In the genomic region with DNA sequence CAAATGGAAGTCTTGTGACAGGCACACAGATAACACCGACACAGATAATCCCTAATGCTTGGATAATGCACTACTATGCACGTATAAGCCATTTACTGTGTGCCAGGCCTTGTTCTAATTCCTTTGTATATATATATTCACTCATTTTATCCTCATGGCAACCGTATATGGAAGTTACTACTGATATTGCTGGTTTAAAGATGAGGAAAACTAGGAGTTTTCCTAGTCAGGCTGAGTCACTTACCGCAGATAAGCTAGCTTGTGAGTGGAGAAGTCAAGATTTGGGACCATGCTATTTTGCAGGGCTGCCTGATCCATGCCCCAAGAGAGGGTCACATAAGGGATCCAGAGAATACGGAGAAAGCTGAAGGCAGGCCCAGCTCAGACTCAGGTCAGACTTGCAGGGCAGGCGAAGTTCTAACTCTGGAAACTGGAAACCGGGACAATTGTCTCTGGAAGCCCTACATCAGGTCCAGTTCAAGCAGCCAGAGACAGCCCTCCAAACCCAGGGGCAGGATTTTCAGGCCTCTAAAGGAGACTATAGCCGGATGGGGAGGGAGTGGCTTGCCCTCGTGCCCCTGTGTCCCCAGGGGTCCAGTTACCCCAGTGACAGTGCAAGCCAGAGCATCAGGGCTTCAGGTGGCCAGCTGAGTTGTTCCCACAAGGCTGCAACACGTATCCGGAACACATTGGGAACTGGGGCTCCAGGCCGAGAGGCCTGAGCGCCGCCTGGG, we compare ENCODE assay signal across 12 cellular contexts.
DNase-seq lines count a peak whose midpoint lies in the region; ATAC-seq and TF ChIP-seq lines count a peak whose summit lies in the region.
"Had no signal": no experiment of that assay in that cellular context is flagged by ENCODE, and none has a peak within 500 bp of the region (broad histone marks: within the 10 kb centered on the region; RNA-seq: fewer than 3 reads in every experiment).

No MANE protein-coding gene starts in this region.

- peak; percentile 19 for ATAC-seq in GM18511 (IDR thresholded peaks at IDR 0.05; ENCODE audit: unreplicated experiment)
- ATAC-seq in HCT116, result no peak
- ATAC-seq in HG03280 (IDR thresholded peaks at IDR 0.05; ENCODE audit: unreplicated experiment), result no peak

- intact Hi-C loops in HCT116 (cut with micrococcal nuclease), result loop anchor here (2.0 kb wide), 1 partner anchor 963 kb away; no protein-coding TSS in a partner anchor

- H2AFZ ChIP-seq in HCT116 (ENCODE audit: low read depth, low read length, poor library complexity, severe bottlenecking) (peak overlapping the region; percentile 67), neural progenitor cell (replicated peaks) (peak overlapping the region; percentile 71)

- H3K36me3 Mint-ChIP-seq in neural progenitor cell, result no peaks in the 10 kb centered on the region

- no peak overlapping the region for H3K4me3 ChIP-seq in HCT116 (replicated peaks in 1 of 2; ENCODE audit: low read depth in 1 of 2, low read length in 2 of 2)
- no peak overlapping the region for H3K4me3 ChIP-seq in neural progenitor cell

- H3F3A ChIP-seq in neural progenitor cell (ENCODE audit: low read depth), result peaks cover 11% of the 10 kb centered on the region

- H3K4me1 Mint-ChIP-seq in neural progenitor cell, result peaks cover 33% of the 10 kb centered on the region
- H3K4me1 Mint-ChIP-seq: activated CD4-positive, alpha-beta T cell treated with anti-CD3 and anti-CD28 coated beads, Interleukin-2, amount 10 ng/mL, durations not matched to agents 24 days and 14 days had no signal

- peaks cover 8% of the 10 kb centered on the region; the same call in 1 of the 2 replicates for H3K27me3 ChIP-seq in HCT116 (ENCODE audit: insufficient read depth, low read length)
- no peaks in the 10 kb centered on the region for H3K27me3 ChIP-seq in neural progenitor cell
- H3K27me3 ChIP-seq: brain microvascular endothelial cell had no signal

- H3K27ac ChIP-seq in HCT116 (ENCODE audit: low read depth, low read length) (no peak overlapping the region), VCaP (peak overlapping the region; percentile 80), neural progenitor cell (no peak overlapping the region)

- no peak for TF ChIP-seq POLR2A in HCT116 (IDR thresholded peaks at IDR 0.05; ENCODE audit: borderline replicate concordance, extremely low read depth, insufficient read depth, insufficient read length)

- H3K27me3 Mint-ChIP-seq in neural progenitor cell (ENCODE audit: insufficient read depth, low read depth), result peaks cover 4% of the 10 kb centered on the region

- H3K4me1 ChIP-seq in HCT116 (ENCODE audit: control insufficient read depth in 1 of 2, insufficient read depth in 2 of 2, low read length in 2 of 2) (peaks cover 5 to 11% of the 10 kb centered on the region in 2 experiments; a peak in 3 of 4 replicates), neural progenitor cell (peaks cover 30% of the 10 kb centered on the region)

- H3K9me3 Mint-ChIP-seq in neural progenitor cell, result no peaks in the 10 kb centered on the region
- H3K9me3 Mint-ChIP-seq: activated CD4-positive, alpha-beta T cell treated with anti-CD3 and anti-CD28 coated beads, Interleukin-2, amount 10 ng/mL, durations not matched to agents 24 days and 14 days had no signal

- no peaks in the 10 kb centered on the region for H3K36me3 ChIP-seq in HCT116 (ENCODE audit: control insufficient read depth in 1 of 2, insufficient read depth in 2 of 2, low read length in 2 of 2)
- no peaks in the 10 kb centered on the region for H3K36me3 ChIP-seq in neural progenitor cell
- H3K36me3 ChIP-seq: brain microvascular endothelial cell, sigmoid colon, thoracic aorta had no signal

- no peaks in the 10 kb centered on the region for H3K9me3 ChIP-seq in HCT116 (ENCODE audit: control insufficient read depth in 1 of 2, insufficient read depth in 1 of 2, low read depth in 1 of 2, low read length in 2 of 2)
- no peaks in the 10 kb centered on the region for H3K9me3 ChIP-seq in neural progenitor cell (ENCODE audit: low read depth)
- H3K9me3 ChIP-seq: sigmoid colon, thoracic aorta had no signal

- RAD21 ChIA-PET in HCT116 (lab: Charles Lee; ENCODE audit: low non-redundant PET in 1 of 2, low total read pairs in 2 of 2, uncharacterized antibody in 2 of 2, unreplicated experiment in 2 of 2), result no interaction called here

- no peaks in the 10 kb centered on the region for H3K9me2 ChIP-seq in HCT116 (ENCODE audit: insufficient read depth)

- H3K9ac ChIP-seq in HCT116 (ENCODE audit: low read length) (no peak overlapping the region), neural progenitor cell (no peak overlapping the region)

- CTCF ChIA-PET in HCT116 (lab: Charles Lee), result interaction anchor here (0.6 to 2.0 kb wide), 7 partner anchors 18 to 964 kb away, joined by 3 to 8 read pairs (median 3); no protein-coding TSS in a partner anchor

- peak overlapping the region; percentile 70 for H3K4me2 ChIP-seq in HCT116 (ENCODE audit: low read length)
- H3K4me2 ChIP-seq in neural progenitor cell, result no peak overlapping the region

- peak overlapping the region; percentile 52 for H3K4me3 Mint-ChIP-seq in neural progenitor cell
- H3K4me3 Mint-ChIP-seq: activated CD4-positive, alpha-beta T cell treated with anti-CD3 and anti-CD28 coated beads, Interleukin-2, amount 10 ng/mL, durations not matched to agents 24 days and 14 days had no signal

- H3K79me2 ChIP-seq in HCT116 (ENCODE audit: insufficient read depth, low read length), result no peaks in the 10 kb centered on the region
- H3K79me2 ChIP-seq in neural progenitor cell (ENCODE audit: low read depth), result no peaks in the 10 kb centered on the region

- BruUV-seq in HCT116 (replicated peaks; lab: Mats Ljungman, UMichigan), result no TSS peak

- TF ChIP-seq CTCF in HCT116 (IDR thresholded peaks at IDR 0.05 in 2 of 3, conservative IDR thresholded peaks at IDR 0.05 in 1 of 3; ENCODE audit: borderline replicate concordance in 1 of 3, insufficient read depth in 1 of 3, low read depth in 2 of 3, low read length in 2 of 3), result no peak
- TF ChIP-seq CTCF in VCaP (conservative IDR thresholded peaks at IDR 0.05), result no peak
- no peak for TF ChIP-seq CTCF in neural progenitor cell (IDR thresholded peaks at IDR 0.05)

- no peak for TF ChIP-seq RAD21 in HCT116 (IDR thresholded peaks at IDR 0.05; ENCODE audit: low read depth)

- POLR2A ChIA-PET in HCT116 (lab: Charles Lee), result no interaction called here

- peak overlapping the region; percentile 87 for H3K27ac Mint-ChIP-seq in neural progenitor cell
- H3K27ac Mint-ChIP-seq: activated CD4-positive, alpha-beta T cell treated with anti-CD3 and anti-CD28 coated beads, Interleukin-2, amount 10 ng/mL, durations not matched to agents 24 days and 14 days had no signal

- DNase-seq in HCT116 (ENCODE audit: low read depth, low spot score), result no peak
- DNase-seq in neural progenitor cell (ENCODE audit: low spot score), result no peak
- no peak for DNase-seq in activated naive CD4-positive, alpha-beta T cell treated with Interleukin-2 at 50 U/mL for 16 hours
- DNase-seq in NCI-H187 treated with DMSO at 0.1 percent for 48 hours (lab: John Stamatoyannopoulos, UW), result no peak
- DNase-seq in stimulated activated CD4-positive, alpha-beta T cell treated with anti-CD3 and anti-CD28 coated beads, Interleukin-2, amount 100 ng/mL, for 24 hours, result no peak

- H4K20me1 ChIP-seq in HCT116 (ENCODE audit: insufficient read depth) (no peaks in the 10 kb centered on the region), neural progenitor cell (ENCODE audit: low read depth) (no peaks in the 10 kb centered on the region)

TF ChIP-seq in HCT116, 20 proteins besides CTCF, POLR2A, EP300 and RAD21:
- no peak for TF ChIP-seq YY1 (IDR thresholded peaks at IDR 0.05; ENCODE audit: extremely low read depth, insufficient replicate concordance, low read depth, low read length)
- no peak for TF ChIP-seq EZH2 (IDR thresholded peaks at IDR 0.05)
- TF ChIP-seq ZFX (IDR thresholded peaks at IDR 0.05), result peak; percentile 22; the same call in 1 of the 2 replicates
